ENCODE assay signal across 8 cellular contexts in genomic region chr9:35489313-35490154, GRCh38. TPM values are rescaled to one million over a fixed set of nuclear protein-coding genes. Genes with fewer than 3 reads are reported as not detected.
DNase-seq lines count a peak whose midpoint lies in the region; ATAC-seq and TF ChIP-seq lines count a peak whose summit lies in the region.

TSS of gene RUSC2 (plus strand) at chr9:35490111. CDS start at chr9:35546522, 56,411 bp downstream.

- TF ChIP-seq CTCF in WTC11 (IDR thresholded peaks at IDR 0.05) (no peak), chondrocyte (IDR thresholded peaks at IDR 0.05) (peak; percentile 77)

- DNase-seq in AG08396 (ENCODE audit: low spot score) (peak; percentile 84), NCI-H2107 treated with DMSO at 0.1 percent for 48 hours (lab: John Stamatoyannopoulos, UW; ENCODE audit: unreplicated experiment) (peak; percentile 42), WTC11 (ENCODE audit: low spot score) (peak; percentile 87), chondrocyte (ENCODE audit: low spot score) (peak; percentile 95), iris pigment epithelial cell (ENCODE audit: low read depth) (peak; percentile 95)

- H3K4me3 ChIP-seq in skin epidermis, result peak within 1 kb of the TSS; percentile 54 to 78 (median 63)

- H3K9me3 Mint-ChIP-seq in WTC11 (peaks cover 7% of the 10 kb centered on the region), chondrocyte (ENCODE audit: low read depth) (peaks cover 4% of the 10 kb centered on the region)

- H3K27ac Mint-ChIP-seq in WTC11 (peak within 1 kb of the TSS; percentile 80), chondrocyte (ENCODE audit: unreplicated experiment) (peak within 1 kb of the TSS; percentile 98)

- H3K4me1 Mint-ChIP-seq in WTC11 (peaks cover 32% of the 10 kb centered on the region), chondrocyte (ENCODE audit: low read depth) (peaks cover 35% of the 10 kb centered on the region)

- CTCF ChIA-PET in WTC11 (lab: Charles Lee), result interaction anchor here (0.6 to 1.6 kb wide), 18 partner anchors 13 to 375 kb away, joined by 3 to 28 read pairs (median 3); partner anchors contain the start of gene ATOSB

- ATAC-seq in GM19463 (IDR thresholded peaks at IDR 0.05; ENCODE audit: unreplicated experiment) (peak; percentile 54), WTC11 (peak; percentile 83), HG03460 (IDR thresholded peaks at IDR 0.05; ENCODE audit: unreplicated experiment) (no peak)

- peak within 1 kb of the TSS; percentile 23 to 95 (median 87) for H3K27ac ChIP-seq in skin epidermis

- H3K36me3 Mint-ChIP-seq in WTC11, result 0 out of 2 replicates have a peak, but pooled peaks cover 3% of the 10 kb centered on the region
- no peaks in the 10 kb centered on the region for H3K36me3 Mint-ChIP-seq in chondrocyte (ENCODE audit: low read depth)

- POLR2A ChIA-PET in WTC11 (lab: Charles Lee), result interaction anchor here (1.4 kb wide), 1 partner anchor 49 kb away, joined by 3 read pairs; no protein-coding TSS in a partner anchor

- peak within 1 kb of the TSS; percentile 90 for H3K4me3 Mint-ChIP-seq in WTC11
- peak within 1 kb of the TSS; percentile 97 for H3K4me3 Mint-ChIP-seq in chondrocyte (ENCODE audit: unreplicated experiment)

- H3K27me3 Mint-ChIP-seq in WTC11 (ENCODE audit: low read depth) (peaks cover 4% of the 10 kb centered on the region; the same call in 1 of the 2 replicates), chondrocyte (ENCODE audit: low read depth) (no peaks in the 10 kb centered on the region)

TF ChIP-seq in WTC11, 78 proteins besides CTCF, POLR2A, EP300 and RAD21 (continues in another document):
- no peak for TF ChIP-seq USF1 (CRISPR knock-in tag; IDR thresholded peaks at IDR 0.05)
- TF ChIP-seq KAT7 (CRISPR knock-in tag; IDR thresholded peaks at IDR 0.05; ENCODE audit: borderline replicate concordance), result no peak
- TF ChIP-seq USF2 (CRISPR knock-in tag; IDR thresholded peaks at IDR 0.05), result 0 out of 2 replicates have a peak, but pooled peaks have one; percentile 7
- peak; percentile 70; the same call in 1 of the 2 replicates for TF ChIP-seq ZNF281 (CRISPR knock-in tag; IDR thresholded peaks at IDR 0.05)
- no peak for TF ChIP-seq ATF1 (CRISPR knock-in tag; IDR thresholded peaks at IDR 0.05)
- TF ChIP-seq ZNF532 (CRISPR knock-in tag; IDR thresholded peaks at IDR 0.05; ENCODE audit: borderline replicate concordance), result no peak
- 0 out of 2 replicates have a peak, but pooled peaks have one; percentile 6 for TF ChIP-seq ZMAT4 (CRISPR knock-in tag; IDR thresholded peaks at IDR 0.05)
- no peak for TF ChIP-seq RORB (CRISPR knock-in tag; IDR thresholded peaks at IDR 0.05)
- 0 out of 2 replicates have a peak, but pooled peaks have one; percentile 14 for TF ChIP-seq ETV6 (CRISPR knock-in tag; IDR thresholded peaks at IDR 0.05)
- TF ChIP-seq CREB1 (CRISPR knock-in tag; IDR thresholded peaks at IDR 0.05), result no peak
- TF ChIP-seq TEAD1 (CRISPR knock-in tag; IDR thresholded peaks at IDR 0.05), result 0 out of 2 replicates have a peak, but pooled peaks have one; percentile 52
- 0 out of 2 replicates have a peak, but pooled peaks have one; percentile 46 for TF ChIP-seq TCF7 (CRISPR knock-in tag; IDR thresholded peaks at IDR 0.05; ENCODE audit: low read depth)
- TF ChIP-seq ZBTB43 (CRISPR knock-in tag; IDR thresholded peaks at IDR 0.05), result 0 out of 2 replicates have a peak, but pooled peaks have one; percentile 73
- TF ChIP-seq CBFB (CRISPR knock-in tag; IDR thresholded peaks at IDR 0.05; ENCODE audit: low read depth), result 0 out of 2 replicates have a peak, but pooled peaks have one; percentile 38
- peak; percentile 28; the same call in 1 of the 2 replicates for TF ChIP-seq GABPB1 (CRISPR knock-in tag; IDR thresholded peaks at IDR 0.05)
- TF ChIP-seq FOXP1 (CRISPR knock-in tag; IDR thresholded peaks at IDR 0.05; ENCODE audit: borderline replicate concordance), result no peak; the same call in 1 of the 2 replicates

RNA-seq across cellular contexts. Expression of gene RUSC2, which starts in this region (rescaled TPM):
- 7.3 to 9.4 TPM (median 8.7 TPM) in 3 replicates for total RNA-seq in WTC11 (2021)
- 96.3 to 135 TPM (median 107 TPM) in 3 replicates for total RNA-seq in chondrocyte

Comparison
In these comparisons a context has a peak if more than half of its experiments do, and no peak if none do; other contexts are left out.
1. DNase-seq: peak in every context shown above with its lines; median percentile 95 in chondrocyte; 95 in iris pigment epithelial cell; 87 in WTC11; 84 in AG08396; 42 in NCI-H2107 treated with DMSO at 0.1 percent for 48 hours.